Comparison of ENCODE assay signal across 1 cellular context in genomic region chr15:84714372-84714771, GRCh38.
TF ChIP-seq lines count a peak whose summit lies in the region.

No MANE protein-coding gene starts in this region.

TF ChIP-seq in SK-N-SH, 30 proteins besides CTCF, POLR2A, EP300 and RAD21 (continued from another document):
- TF ChIP-seq USF2 (IDR thresholded peaks at IDR 0.05; ENCODE audit: borderline replicate concordance, low read depth, low read length) (no peak), FOSL2 (IDR thresholded peaks at IDR 0.05; ENCODE audit: borderline replicate concordance, low read depth) (no peak), EZH2phosphoT487 (IDR thresholded peaks at IDR 0.05; ENCODE audit: borderline replicate concordance, low read depth) (no peak), TAF1 (IDR thresholded peaks at IDR 0.05; ENCODE audit: borderline replicate concordance, low read depth, low read length) (no peak), RXRA (IDR thresholded peaks at IDR 0.05; ENCODE audit: borderline replicate concordance, low read depth) (no peak), NRF1 (IDR thresholded peaks at IDR 0.05; ENCODE audit: low read depth, low read length) (no peak), USF1 (IDR thresholded peaks at IDR 0.05; ENCODE audit: borderline replicate concordance, low read depth) (no peak), MXI1 (IDR thresholded peaks at IDR 0.05; ENCODE audit: low read depth, low read length) (no peak), RCOR1 (IDR thresholded peaks at IDR 0.05; ENCODE audit: low read length) (no peak), MEF2A (IDR thresholded peaks at IDR 0.05; ENCODE audit: borderline replicate concordance, low read depth) (no peak), GATA2 (CRISPR knock-in tag; IDR thresholded peaks at IDR 0.05) (no peak), GABPA (IDR thresholded peaks at IDR 0.05; ENCODE audit: low read depth) (no peak), POLR2AphosphoS5 (IDR thresholded peaks at IDR 0.05; ENCODE audit: low read depth, low read length) (no peak)
- TF ChIP-seq, protein P1, sequence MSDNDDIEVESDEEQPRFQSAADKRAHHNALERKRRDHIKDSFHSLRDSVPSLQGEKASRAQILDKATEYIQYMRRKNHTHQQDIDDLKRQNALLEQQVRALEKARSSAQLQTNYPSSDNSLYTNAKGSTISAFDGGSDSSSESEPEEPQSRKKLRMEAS (IDR thresholded peaks at IDR 0.05; ENCODE audit: low read depth) = no peak
- TF ChIP-seq, protein P2, sequence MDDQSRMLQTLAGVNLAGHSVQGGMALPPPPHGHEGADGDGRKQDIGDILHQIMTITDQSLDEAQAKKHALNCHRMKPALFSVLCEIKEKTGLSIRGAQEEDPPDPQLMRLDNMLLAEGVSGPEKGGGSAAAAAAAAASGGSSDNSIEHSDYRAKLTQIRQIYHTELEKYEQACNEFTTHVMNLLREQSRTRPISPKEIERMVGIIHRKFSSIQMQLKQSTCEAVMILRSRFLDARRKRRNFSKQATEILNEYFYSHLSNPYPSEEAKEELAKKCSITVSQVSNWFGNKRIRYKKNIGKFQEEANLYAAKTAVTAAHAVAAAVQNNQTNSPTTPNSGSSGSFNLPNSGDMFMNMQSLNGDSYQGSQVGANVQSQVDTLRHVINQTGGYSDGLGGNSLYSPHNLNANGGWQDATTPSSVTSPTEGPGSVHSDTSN (IDR thresholded peaks at IDR 0.05) = no peak
- TF ChIP-seq, protein P3, sequence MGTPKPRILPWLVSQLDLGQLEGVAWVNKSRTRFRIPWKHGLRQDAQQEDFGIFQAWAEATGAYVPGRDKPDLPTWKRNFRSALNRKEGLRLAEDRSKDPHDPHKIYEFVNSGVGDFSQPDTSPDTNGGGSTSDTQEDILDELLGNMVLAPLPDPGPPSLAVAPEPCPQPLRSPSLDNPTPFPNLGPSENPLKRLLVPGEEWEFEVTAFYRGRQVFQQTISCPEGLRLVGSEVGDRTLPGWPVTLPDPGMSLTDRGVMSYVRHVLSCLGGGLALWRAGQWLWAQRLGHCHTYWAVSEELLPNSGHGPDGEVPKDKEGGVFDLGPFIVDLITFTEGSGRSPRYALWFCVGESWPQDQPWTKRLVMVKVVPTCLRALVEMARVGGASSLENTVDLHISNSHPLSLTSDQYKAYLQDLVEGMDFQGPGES (IDR thresholded peaks at IDR 0.05; ENCODE audit: low read depth, low read length) = no peak
TF ChIP-seq in SK-N-SH: peak in this region for 0.
